ENCODE assay signal across 18 cellular contexts in genomic region chr7:102408530-102408929, GRCh38. TPM values are rescaled to one million over a fixed set of nuclear protein-coding genes. Genes with fewer than 3 reads are reported as not detected.
DNase-seq lines count a peak whose midpoint lies in the region; ATAC-seq, FAIRE-seq and TF ChIP-seq lines count a peak whose summit lies in the region.
"Not testable (repeated sequence)": the region's sequence is repeated elsewhere in the genome, so short reads cannot be mapped to it uniquely, and the experiment has no call there.
"Had no signal": no experiment of that assay in that cellular context is flagged by ENCODE, and none has a peak within 500 bp of the region (broad histone marks: within the 10 kb centered on the region; RNA-seq: fewer than 3 reads in every experiment).

No MANE protein-coding gene starts in this region.

- in situ Hi-C loops in GM12878 (cut with MboI): loop anchor here (10.0 kb wide), 1 partner anchor 46 kb away; no protein-coding TSS in a partner anchor

- POLR2A ChIA-PET in GM12878 (lab: Charles Lee): interaction anchor here (1.1 to 5.0 kb wide), 4 partner anchors 17 to 57 kb away, joined by 5 to 24 read pairs (median 13); partner anchors contain the start of gene ORAI2

- peaks cover 11% of the 10 kb centered on the region for H3K79me2 ChIP-seq in GM12878 (ENCODE audit: control insufficient read depth, insufficient read depth, low read length)

- not testable (repeated sequence) for TF ChIP-seq RAD21 in GM12878 (IDR thresholded peaks at IDR 0.05; ENCODE audit: insufficient read depth, low read depth, low read length)

- not testable (repeated sequence) for H3K4me3 Mint-ChIP-seq in T-helper 17 cell
- peak overlapping the region; percentile 14 for H3K4me3 Mint-ChIP-seq in stimulated activated effector memory CD8-positive, alpha-beta T cell treated with anti-CD3 and anti-CD28 coated beads, Interleukin-12 subunit alpha, Interleukin-12 subunit beta, amount 100 ng/mL, for 72 hours

- not testable (repeated sequence) for H3K9me3 Mint-ChIP-seq in stimulated activated effector memory CD8-positive, alpha-beta T cell treated with anti-CD3 and anti-CD28 coated beads, Interleukin-12 subunit alpha, Interleukin-12 subunit beta, amount 100 ng/mL, for 72 hours

- not testable (repeated sequence) for H3K9ac ChIP-seq in GM12878 (ENCODE audit: control insufficient read depth, insufficient read depth, low read length)

- CTCF ChIA-PET in GM12878 (lab: Yijun Ruan, JAX): interaction anchor here (1.0 to 11.2 kb wide), 12 partner anchors 9 to 129 kb away, joined by 3 to 101 read pairs (median 4); partner anchors contain the start of genes ALKBH4, LRWD1, ORAI2 and PRKRIP1

- ATAC-seq in GM18868 (IDR thresholded peaks at IDR 0.05; ENCODE audit: unreplicated experiment): peak; percentile 65
- ATAC-seq in GM21367 (IDR thresholded peaks at IDR 0.05; ENCODE audit: unreplicated experiment): peak; percentile 52
- peak; percentile 54 for ATAC-seq in HG02642 (IDR thresholded peaks at IDR 0.05; ENCODE audit: poor library complexity, unreplicated experiment)
- ATAC-seq in HG03378 (IDR thresholded peaks at IDR 0.05; ENCODE audit: unreplicated experiment): peak; percentile 61
- ATAC-seq in T-helper 17 cell: not testable (repeated sequence)
- ATAC-seq in GM12878: peak; percentile 80
- peak; percentile 9 for ATAC-seq in stimulated activated effector memory CD8-positive, alpha-beta T cell treated with anti-CD3 and anti-CD28 coated beads, Interleukin-12 subunit alpha, Interleukin-12 subunit beta, amount 100 ng/mL, for 72 hours

- H3K9me3 ChIP-seq in T-helper 17 cell (ENCODE audit: control insufficient read depth, low read length, poor library complexity, severe bottlenecking); GM12878 (replicated peaks; ENCODE audit: control insufficient read depth, insufficient read depth, low read length): not testable (repeated sequence)

- SMC1A ChIA-PET in GM12878 (lab: Charles Lee; ENCODE audit: uncharacterized antibody, unreplicated experiment): interaction anchor here (1.0 to 10.2 kb wide), 9 partner anchors 7 to 57 kb away, joined by 3 to 89 read pairs (median 4); partner anchors contain the start of genes ALKBH4, LRWD1 and ORAI2

- peak overlapping the region; percentile 47 for H3K27ac Mint-ChIP-seq in T-helper 17 cell
- peak overlapping the region; percentile 40 for H3K27ac Mint-ChIP-seq in stimulated activated effector memory CD8-positive, alpha-beta T cell treated with anti-CD3 and anti-CD28 coated beads, Interleukin-12 subunit alpha, Interleukin-12 subunit beta, amount 100 ng/mL, for 72 hours

- peak overlapping the region; percentile 52 for H3K27ac ChIP-seq in GM12878 (ENCODE audit: control insufficient read depth, insufficient read depth)

- FAIRE-seq in GM12878 (lab: Jason Lieb, UNC): peak; percentile 38

- H3K27me3 ChIP-seq in GM06990 (replicated peaks; ENCODE audit: control insufficient read depth, insufficient read depth, low read length); GM12878 (replicated peaks in 1 of 2; ENCODE audit: control insufficient read depth in 2 of 2, insufficient read depth in 2 of 2, low read length in 1 of 2): not testable (repeated sequence)

- peaks cover 11% of the 10 kb centered on the region for H3K4me1 Mint-ChIP-seq in T-helper 17 cell
- H3K4me1 Mint-ChIP-seq in stimulated activated effector memory CD8-positive, alpha-beta T cell treated with anti-CD3 and anti-CD28 coated beads, Interleukin-12 subunit alpha, Interleukin-12 subunit beta, amount 100 ng/mL, for 72 hours: peaks cover 25% of the 10 kb centered on the region

- H3K36me3 Mint-ChIP-seq in T-helper 17 cell (ENCODE audit: low read depth): not testable (repeated sequence)
- peaks cover 100% of the 10 kb centered on the region for H3K36me3 Mint-ChIP-seq in stimulated activated effector memory CD8-positive, alpha-beta T cell treated with anti-CD3 and anti-CD28 coated beads, Interleukin-12 subunit alpha, Interleukin-12 subunit beta, amount 100 ng/mL, for 72 hours

- intact Hi-C loops in GM12878 (cut with micrococcal nuclease; ENCODE audit: unreplicated experiment): loop anchor here (1.0 to 2.0 kb wide), 2 partner anchors 16 to 37 kb away; no protein-coding TSS in a partner anchor

- H3K4me2 ChIP-seq in GM12878 (ENCODE audit: control insufficient read depth, insufficient read depth): peak overlapping the region; percentile 51; the same call in 1 of the 2 replicates

- TF ChIP-seq CTCF in GM06990 (IDR thresholded peaks at IDR 0.05; ENCODE audit: insufficient read depth, low read length, poor library complexity, severe bottlenecking); GM12878 (IDR thresholded peaks at IDR 0.05 in 2 of 3, conservative IDR thresholded peaks at IDR 0.05 in 1 of 3; ENCODE audit: control insufficient read depth in 2 of 3, extremely low read depth in 1 of 3, insufficient read depth in 1 of 3, low read depth in 3 of 3, low read length in 3 of 3): not testable (repeated sequence)

- not testable (repeated sequence) for H3K4me3 ChIP-seq in GM06990 (replicated peaks; ENCODE audit: low read depth, low read length); GM12878

- H3K27me3 Mint-ChIP-seq in T-helper 17 cell: not testable (repeated sequence)

- RAD21 ChIA-PET in GM12878 (lab: Charles Lee; ENCODE audit: unreplicated experiment): interaction anchor here (0.6 to 4.8 kb wide), 6 partner anchors 12 to 56 kb away, joined by 3 to 26 read pairs (median 8); partner anchors contain the start of gene PRKRIP1

- H3K36me3 ChIP-seq in GM06990 (ENCODE audit: control insufficient read depth, insufficient read depth, low read length) (peaks cover 33% of the 10 kb centered on the region), GM12878 (ENCODE audit: control insufficient read depth in 2 of 2, insufficient read depth in 2 of 2, low read length in 1 of 2) (peaks cover 13 to 35% of the 10 kb centered on the region in 2 experiments)

- DNase-seq in GM06990 (ENCODE audit: extremely low read depth, insufficient read length): peak; percentile 76
- DNase-seq in T-helper 17 cell; stimulated activated effector memory CD8-positive, alpha-beta T cell treated with anti-CD3 and anti-CD28 coated beads, Interleukin-12 subunit alpha, Interleukin-12 subunit beta, amount 100 ng/mL, for 72 hours (ENCODE audit: low spot score in 2 of 2): not testable (repeated sequence)
- DNase-seq in GM12878 (ENCODE audit: low read depth, low spot score): peak; percentile 71

- not testable (repeated sequence) for TF ChIP-seq POLR2A in GM12878 (IDR thresholded peaks at IDR 0.05; ENCODE audit: low read depth, low read length)

- peak; percentile 62 to 81; a peak in 3 of 4 replicates for TF ChIP-seq EP300 in GM12878 (IDR thresholded peaks at IDR 0.05; ENCODE audit: borderline replicate concordance in 1 of 2, control insufficient read depth in 1 of 2, low read depth in 2 of 2, low read length in 2 of 2)

- not testable (repeated sequence) for H2AFZ ChIP-seq in GM12878 (ENCODE audit: control insufficient read depth, low read depth, low read length)

- not testable (repeated sequence) for BruUV-seq in GM12878 (replicated peaks; lab: Mats Ljungman, UMichigan)

- peaks cover 25% of the 10 kb centered on the region for H3K4me1 ChIP-seq in GM12878 (ENCODE audit: control insufficient read depth, insufficient read depth, low read length)

- not testable (repeated sequence) for H4K20me1 ChIP-seq in GM12878 (ENCODE audit: control insufficient read depth, insufficient read depth)

- under 1% methylated on average over 6 of the region's 6 CpGs for WGBS in GM12878 (ENCODE audit: insufficient coverage, insufficient replicate concordance, low lambda C conversion rate, missing lambda C conversion rate)

RNA-seq across cellular contexts. Expression of gene PRKRIP1, which starts 12.4 kb away (rescaled TPM):
- 10 to 100 TPM; 38.0 to 44.0 TPM for total RNA-seq in T-helper 17 cell
- total RNA-seq in GM12878 (2013; cell fraction: nucleolus; rRNA removed): 90.6 and 113 TPM in 2 replicates
- total RNA-seq in GM12878 (2014; rRNA removed): 26.4 and 27.8 TPM in 2 replicates
- 21.0 and 21.2 TPM in 2 replicates for total RNA-seq in GM12878 (2014; rRNA removed; fragmentation: Illumina TruSeq; extraction: Trizol)
- 25.1 and 32.4 TPM in 2 replicates for total RNA-seq in GM12878 (2021)
- 31.0 TPM for polyA plus RNA-seq in GM12878 (2011; ENCODE audit: low read depth)
- polyA plus RNA-seq in GM12878 (2011; rRNA removed): 21.3 and 23.3 TPM in 2 replicates
- 24.1 and 34.0 TPM in 2 replicates for polyA plus RNA-seq in GM12878 (2011; cell fraction: cytosol; rRNA removed)
- polyA plus RNA-seq in GM12878 (2011; cell fraction: nucleus; rRNA removed): 80.6 and 93.3 TPM in 2 replicates
- 30.8 and 40.1 TPM in 2 replicates for polyA plus RNA-seq in GM12878 (2012)
- 12.7 and 17.7 TPM in 2 replicates for polyA plus RNA-seq in GM12878 (2014; fragmentation: Illumina TruSeq; extraction: Trizol)
- polyA plus RNA-seq in GM12878 (2014; fragmentation: Nextera tagmentation; extraction: Ambion mirVana): 10 to 100 TPM; 17.0 to 18.3 TPM
- polyA plus RNA-seq in GM12878 (2014; rRNA removed): 38.3 and 43.9 TPM in 2 replicates
- polyA plus RNA-seq in GM12878 (2016; fragmentation: Nextera tagmentation; extraction: Ambion mirVana): 10 to 100 TPM; 31.6 to 38.4 TPM
- polyA minus RNA-seq in GM12878 (2011; rRNA and poly(A)+ RNA removed): 6.1 and 11.8 TPM in 2 replicates
- 5.9 and 7.0 TPM in 2 replicates for polyA minus RNA-seq in GM12878 (2011; cell fraction: cytosol; rRNA and poly(A)+ RNA removed)
- polyA minus RNA-seq in GM12878 (2011; cell fraction: nucleus; rRNA and poly(A)+ RNA removed): 16.8 and 30.2 TPM in 2 replicates

RNA-seq across cellular contexts. Expression of gene ORAI2, which starts 24.8 kb away (rescaled TPM):
- total RNA-seq in T-helper 17 cell (10 to 100 TPM; 33.9 to 50.5 TPM), GM12878 (2014; rRNA removed) (47.4 and 57.8 TPM in 2 replicates), GM12878 (2014; rRNA removed; fragmentation: Illumina TruSeq; extraction: Trizol) (18.8 and 19.7 TPM in 2 replicates), GM12878 (2021) (76.0 and 76.2 TPM in 2 replicates)
- 58.5 and 75.7 TPM in 2 replicates for total RNA-seq in GM12878 (2013; cell fraction: nucleolus; rRNA removed)
- 13.3 TPM for polyA plus RNA-seq in GM12878 (2011; ENCODE audit: low read depth)
- polyA plus RNA-seq in GM12878 (2011; rRNA removed) (19.8 and 35.9 TPM in 2 replicates), GM12878 (2014; fragmentation: Illumina TruSeq; extraction: Trizol) (6.7 and 18.0 TPM in 2 replicates), GM12878 (2014; fragmentation: Nextera tagmentation; extraction: Ambion mirVana) (1 to 10 TPM; 5.8 to 8.0 TPM), GM12878 (2014; rRNA removed) (72.6 and 75.6 TPM in 2 replicates), GM12878 (2016; fragmentation: Nextera tagmentation; extraction: Ambion mirVana) (100 to 1,000 TPM in 1 of 2 experiments, 10 to 100 TPM in 1; 85.0 to 111 TPM)
- 93.9 and 138 TPM in 2 replicates for polyA plus RNA-seq in GM12878 (2011; cell fraction: cytosol; rRNA removed)
- 24.8 and 48.1 TPM in 2 replicates for polyA plus RNA-seq in GM12878 (2011; cell fraction: nucleus; rRNA removed)
- polyA plus RNA-seq in GM12878 (2012): 39.8 and 46.0 TPM in 2 replicates
- 68.1 and 120 TPM in 2 replicates for polyA minus RNA-seq in GM12878 (2011; rRNA and poly(A)+ RNA removed)
- 36.6 and 53.6 TPM in 2 replicates for polyA minus RNA-seq in GM12878 (2011; cell fraction: cytosol; rRNA and poly(A)+ RNA removed)
- polyA minus RNA-seq in GM12878 (2011; cell fraction: nucleus; rRNA and poly(A)+ RNA removed): 9.7 and 27.0 TPM in 2 replicates

RNA-seq across cellular contexts. Expression of gene SPDYE6, which starts 52.3 kb away (rescaled TPM):
- total RNA-seq in T-helper 17 cell (not detected), GM12878 (2014; rRNA removed) (not detected in 2 replicates), GM12878 (2014; rRNA removed; fragmentation: Illumina TruSeq; extraction: Trizol) (not detected in 2 replicates), GM12878 (2021) (not detected in 2 replicates)
- total RNA-seq in GM12878 (2013; cell fraction: nucleolus; rRNA removed): not detected in 2 replicates
- polyA plus RNA-seq in GM12878 (2011; ENCODE audit: low read depth): 1.0 TPM
- polyA plus RNA-seq in GM12878 (2011; rRNA removed) (not detected in 2 replicates), GM12878 (2014; fragmentation: Illumina TruSeq; extraction: Trizol) (not detected in 2 replicates), GM12878 (2014; fragmentation: Nextera tagmentation; extraction: Ambion mirVana) (under 1 TPM; 0.05 to 0.40 TPM), GM12878 (2014; rRNA removed) (not detected in 2 replicates), GM12878 (2016; fragmentation: Nextera tagmentation; extraction: Ambion mirVana) (1 to 10 TPM; 1.6 to 2.3 TPM)
- not detected in 2 replicates for polyA plus RNA-seq in GM12878 (2011; cell fraction: cytosol; rRNA removed)
- not detected in 2 replicates for polyA plus RNA-seq in GM12878 (2011; cell fraction: nucleus; rRNA removed)
- polyA plus RNA-seq in GM12878 (2012): 2.1 and 2.8 TPM in 2 replicates
- 0.21 TPM in 1 of 2 replicates, not detected in the other for polyA minus RNA-seq in GM12878 (2011; rRNA and poly(A)+ RNA removed)
- polyA minus RNA-seq in GM12878 (2011; cell fraction: cytosol; rRNA and poly(A)+ RNA removed): not detected in 2 replicates
- 0.19 TPM in 1 of 2 replicates, not detected in the other for polyA minus RNA-seq in GM12878 (2011; cell fraction: nucleus; rRNA and poly(A)+ RNA removed)
- total RNA-seq: activated naive CD4-positive, alpha-beta T cell treated with anti-CD3 and anti-CD28 coated beads for 36 hours; dermis microvascular lymphatic vessel endothelial cell; GM23338; heart left ventricle; IMR-90; left lobe of liver; sciatic nerve; T-helper 2 cell treated with Interferon-gamma antibody and Interleukin-4, amounts not matched to agents 100 ng/mL and 5 ng/mL, for 36 hours; temporal lobe; uterus had no signal
- polyA plus RNA-seq: GM23338, IMR-90 had no signal

RNA-seq across cellular contexts. Expression of gene ALKBH4, which starts 56.1 kb away (rescaled TPM):
- total RNA-seq in T-helper 17 cell (1 to 10 TPM; 4.4 to 5.5 TPM), GM12878 (2014; rRNA removed) (14.6 and 16.9 TPM in 2 replicates), GM12878 (2014; rRNA removed; fragmentation: Illumina TruSeq; extraction: Trizol) (5.6 and 6.1 TPM in 2 replicates), GM12878 (2021) (11.9 and 14.8 TPM in 2 replicates)
- total RNA-seq in GM12878 (2013; cell fraction: nucleolus; rRNA removed): 7.4 and 13.0 TPM in 2 replicates
- 2.5 TPM for polyA plus RNA-seq in GM12878 (2011; ENCODE audit: low read depth)
- polyA plus RNA-seq in GM12878 (2011; rRNA removed) (2.2 and 4.7 TPM in 2 replicates), GM12878 (2014; fragmentation: Illumina TruSeq; extraction: Trizol) (3.1 and 4.4 TPM in 2 replicates), GM12878 (2014; fragmentation: Nextera tagmentation; extraction: Ambion mirVana) (1 to 10 TPM; 4.1 to 9.1 TPM), GM12878 (2014; rRNA removed) (14.8 and 16.4 TPM in 2 replicates), GM12878 (2016; fragmentation: Nextera tagmentation; extraction: Ambion mirVana) (10 to 100 TPM; 13.6 to 15.7 TPM)
- 7.6 and 12.6 TPM in 2 replicates for polyA plus RNA-seq in GM12878 (2011; cell fraction: cytosol; rRNA removed)
- polyA plus RNA-seq in GM12878 (2011; cell fraction: nucleus; rRNA removed): 3.2 and 5.7 TPM in 2 replicates
- 7.5 and 7.6 TPM in 2 replicates for polyA plus RNA-seq in GM12878 (2012)
- 1.8 and 2.9 TPM in 2 replicates for polyA minus RNA-seq in GM12878 (2011; rRNA and poly(A)+ RNA removed)
- 1.2 and 3.3 TPM in 2 replicates for polyA minus RNA-seq in GM12878 (2011; cell fraction: cytosol; rRNA and poly(A)+ RNA removed)
- 2.4 and 4.1 TPM in 2 replicates for polyA minus RNA-seq in GM12878 (2011; cell fraction: nucleus; rRNA and poly(A)+ RNA removed)

RNA-seq across cellular contexts. Expression of gene LRWD1, which starts 56.3 kb away (rescaled TPM):
- 10 to 100 TPM; 13.5 to 15.2 TPM for total RNA-seq in T-helper 17 cell
- total RNA-seq in GM12878 (2013; cell fraction: nucleolus; rRNA removed): 14.5 and 20.6 TPM in 2 replicates
- total RNA-seq in GM12878 (2014; rRNA removed): 22.1 and 26.3 TPM in 2 replicates
- total RNA-seq in GM12878 (2014; rRNA removed; fragmentation: Illumina TruSeq; extraction: Trizol): 21.5 and 26.0 TPM in 2 replicates
- total RNA-seq in GM12878 (2021): 52.3 and 53.3 TPM in 2 replicates
- 7.6 TPM for polyA plus RNA-seq in GM12878 (2011; ENCODE audit: low read depth)
- 10.3 and 22.4 TPM in 2 replicates for polyA plus RNA-seq in GM12878 (2011; rRNA removed)
- polyA plus RNA-seq in GM12878 (2011; cell fraction: cytosol; rRNA removed): 31.1 and 46.1 TPM in 2 replicates
- 48.4 and 79.5 TPM in 2 replicates for polyA plus RNA-seq in GM12878 (2011; cell fraction: nucleus; rRNA removed)
- 14.6 and 16.7 TPM in 2 replicates for polyA plus RNA-seq in GM12878 (2012)
- 6.1 and 18.2 TPM in 2 replicates for polyA plus RNA-seq in GM12878 (2014; fragmentation: Illumina TruSeq; extraction: Trizol)
- polyA plus RNA-seq in GM12878 (2014; fragmentation: Nextera tagmentation; extraction: Ambion mirVana): 1 to 10 TPM in 1 of 2 experiments, under 1 TPM in 1; 0.40 to 2.0 TPM
- polyA plus RNA-seq in GM12878 (2014; rRNA removed): 64.4 and 72.4 TPM in 2 replicates
- polyA plus RNA-seq in GM12878 (2016; fragmentation: Nextera tagmentation; extraction: Ambion mirVana): 10 to 100 TPM; 54.8 to 57.1 TPM
- 18.4 and 27.2 TPM in 2 replicates for polyA minus RNA-seq in GM12878 (2011; rRNA and poly(A)+ RNA removed)
- 13.2 and 19.0 TPM in 2 replicates for polyA minus RNA-seq in GM12878 (2011; cell fraction: cytosol; rRNA and poly(A)+ RNA removed)
- polyA minus RNA-seq in GM12878 (2011; cell fraction: nucleus; rRNA and poly(A)+ RNA removed): 14.1 and 29.3 TPM in 2 replicates
